In the genomic region with DNA sequence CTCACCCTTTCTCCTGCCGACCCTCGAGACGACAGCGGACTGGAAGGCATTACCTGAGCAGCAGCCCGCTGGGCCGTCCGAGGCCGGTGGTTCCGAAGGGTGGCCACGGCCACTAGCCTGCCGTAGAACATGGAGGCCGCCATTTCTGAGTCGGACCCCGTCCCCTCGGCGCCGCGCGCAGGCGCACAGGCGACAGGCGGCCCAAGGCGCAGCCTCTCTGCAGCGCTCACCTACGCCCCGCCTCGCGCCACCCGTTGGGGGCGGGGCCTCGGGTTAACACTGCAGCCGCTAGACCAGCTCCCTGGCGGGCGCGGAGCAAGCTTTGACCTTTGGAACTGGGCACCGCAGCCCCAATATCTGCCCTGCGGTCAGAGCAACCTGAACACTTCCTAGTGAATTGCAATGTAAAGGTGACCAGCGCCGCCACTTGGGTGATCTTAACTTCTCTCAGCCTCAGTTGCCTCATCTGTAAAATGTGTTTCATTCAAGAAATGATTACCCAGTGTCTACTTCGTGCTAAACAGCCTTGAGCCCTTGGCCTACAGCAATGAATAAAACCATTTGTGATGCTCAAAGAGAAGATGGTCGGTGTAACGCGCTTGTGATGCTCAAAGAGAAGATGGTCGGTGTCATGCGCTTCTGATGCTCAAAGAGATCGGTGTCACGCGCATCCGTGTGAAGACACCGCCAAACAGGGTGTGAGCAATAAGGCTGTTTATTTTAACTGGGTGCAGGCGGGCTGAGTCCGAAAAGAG, we compare ENCODE assay signal across 8 cellular contexts. TPM values are rescaled to one million over a fixed set of nuclear protein-coding genes. Genes with fewer than 3 reads are reported as not detected.
DNase-seq lines count a peak whose midpoint lies in the region; ATAC-seq and TF ChIP-seq lines count a peak whose summit lies in the region.

A gene (minus strand): TSS at position 147 of the 755 bp plus-strand sequence. CDS start 4 bp downstream, at position 143.

- peak within 1 kb of the TSS; percentile 88 for H3K4me3 ChIP-seq in kidney epithelial cell (ENCODE audit: low read depth, low read length)

- H3K27me3 ChIP-seq in kidney epithelial cell (ENCODE audit: control insufficient read depth, insufficient read depth, low read length): no peaks in the 10 kb centered on the region

- peak; percentile 90 to 94 for DNase-seq in AML-193 (lab: John Stamatoyannopoulos, UW)
- peak; percentile 60 for DNase-seq in NCI-H446 treated with DMSO at 0.1 percent for 48 hours (lab: John Stamatoyannopoulos, UW)
- DNase-seq in activated CD4-positive, alpha-beta T cell treated with anti-CD3 and anti-CD28 coated beads for 1 hour: peak; percentile 82
- DNase-seq in cerebellum (ENCODE audit: low spot score): peak; percentile 96
- peak; percentile 59 for DNase-seq in kidney epithelial cell (ENCODE audit: low read depth)
- peak; percentile 95 for DNase-seq in stimulated activated CD4-positive, alpha-beta T cell treated with anti-CD3 and anti-CD28 coated beads, Interleukin-15, amount 100 ng/mL, for 24 hours

- peak; percentile 6 for TF ChIP-seq CTCF in kidney epithelial cell (IDR thresholded peaks at IDR 0.05; ENCODE audit: insufficient read depth, low read length, poor library complexity, severe bottlenecking)

- no peaks in the 10 kb centered on the region for H3K36me3 ChIP-seq in kidney epithelial cell (ENCODE audit: control insufficient read depth, insufficient read depth, low read length)

- ATAC-seq in GM19043 (IDR thresholded peaks at IDR 0.05; ENCODE audit: low read depth, unreplicated experiment) (peak; percentile 98), HG03354 (IDR thresholded peaks at IDR 0.05; ENCODE audit: poor library complexity, severe bottlenecking, unreplicated experiment) (peak; percentile 99)

RNA-seq across cellular contexts. Expression of the gene that starts here (rescaled TPM):
- total RNA-seq in cerebellum (55.3 TPM), kidney epithelial cell (32.7 and 36.8 TPM in 2 replicates)

Comparison
In these comparisons a context has a peak if more than half of its experiments do, and no peak if none do; other contexts are left out.
1. Peak in every context shown above with its lines: DNase-seq, ATAC-seq and H3K4me3 ChIP-seq.